Comparison of ENCODE assay signal across 8 cellular contexts in the genomic region with DNA sequence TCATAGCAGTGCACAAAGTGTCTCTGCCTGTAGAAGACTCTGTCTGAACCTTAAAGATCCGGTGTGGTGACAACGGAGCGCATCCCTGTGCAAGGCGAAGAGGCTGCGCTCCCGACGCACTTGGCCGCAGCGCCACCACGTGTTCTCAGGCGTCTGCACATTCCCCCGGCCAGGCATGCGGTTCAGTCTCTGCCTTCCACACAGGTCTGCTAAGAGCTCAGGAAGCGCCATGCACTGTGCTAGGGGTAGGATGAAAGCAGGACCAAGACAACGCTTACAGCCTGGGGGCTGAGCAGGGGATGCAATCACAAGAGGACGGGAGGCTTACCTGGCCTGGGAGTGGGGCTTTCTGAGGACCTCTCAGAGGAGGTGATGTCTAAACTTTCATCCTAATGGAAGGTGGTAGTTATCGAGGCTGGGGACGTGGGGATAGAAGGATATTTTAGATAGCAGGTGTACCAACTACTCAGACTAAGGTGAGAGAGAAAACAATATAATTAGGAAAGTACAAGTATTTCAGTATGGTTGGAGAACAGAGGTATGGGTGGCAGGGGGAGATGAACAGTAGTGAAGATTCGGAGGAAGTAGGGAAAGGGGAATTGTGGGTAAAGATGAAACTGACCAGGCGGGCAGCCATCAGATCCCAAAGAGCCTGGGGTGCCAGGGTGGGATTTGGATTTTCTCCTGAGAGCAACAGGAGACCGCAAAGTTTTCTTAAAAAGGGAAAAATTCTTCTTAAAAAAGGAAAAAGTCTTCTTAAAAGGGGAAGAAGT. TPM values are rescaled to one million over a fixed set of nuclear protein-coding genes. Genes with fewer than 3 reads are reported as not detected.
DNase-seq lines count a peak whose midpoint lies in the region; ATAC-seq and TF ChIP-seq lines count a peak whose summit lies in the region.

No MANE protein-coding gene starts in this region.

- TF ChIP-seq CTCF in BE2C (IDR thresholded peaks at IDR 0.05; ENCODE audit: low read depth, low read length): peak; percentile 63
- TF ChIP-seq CTCF in tibial artery (IDR thresholded peaks at IDR 0.05): no peak

- H3K9me3 ChIP-seq in BE2C (no peaks in the 10 kb centered on the region), tibial artery (no peaks in the 10 kb centered on the region)

- peak overlapping the region; percentile 91 for H3K27ac Mint-ChIP-seq in activated naive CD4-positive, alpha-beta T cell treated with anti-CD3 and anti-CD28 coated beads, Interleukin-2, amount 50 U/mL, for 24 hours

- peaks cover 13% of the 10 kb centered on the region for H3K27me3 ChIP-seq in BE2C
- peaks cover 0 to 24% of the 10 kb centered on the region in 2 donors for H3K27me3 ChIP-seq in tibial artery

- ATAC-seq in GM19043 (IDR thresholded peaks at IDR 0.05; ENCODE audit: low read depth, unreplicated experiment) (peak; percentile 69), SK-N-SH treated with all-trans-retinoic acid at 6 μM for 48 hours (peak; percentile 94), Right ventricle myocardium superior (ENCODE audit: poor library complexity) (peak; percentile 75)

- H3K4me3 ChIP-seq in BE2C (ENCODE audit: low read depth, low read length) (no peak overlapping the region), tibial artery (no peak overlapping the region)

- H3K4me1 Mint-ChIP-seq in activated naive CD4-positive, alpha-beta T cell treated with anti-CD3 and anti-CD28 coated beads, Interleukin-2, amount 50 U/mL, for 24 hours: peaks cover 46% of the 10 kb centered on the region

- peak overlapping the region; percentile 88 for H3K4me3 Mint-ChIP-seq in activated naive CD4-positive, alpha-beta T cell treated with anti-CD3 and anti-CD28 coated beads, Interleukin-2, amount 50 U/mL, for 24 hours

- H3K27me3 Mint-ChIP-seq in activated naive CD4-positive, alpha-beta T cell treated with anti-CD3 and anti-CD28 coated beads, Interleukin-2, amount 50 U/mL, for 24 hours: no peaks in the 10 kb centered on the region

- H3K9me3 Mint-ChIP-seq in activated naive CD4-positive, alpha-beta T cell treated with anti-CD3 and anti-CD28 coated beads, Interleukin-2, amount 50 U/mL, for 24 hours: no peaks in the 10 kb centered on the region

- no peak overlapping the region for H3K27ac ChIP-seq in tibial artery

- DNase-seq in BE2C: peak; percentile 59
- DNase-seq in HT1080 (ENCODE audit: low read depth): peak; percentile 77
- peak; percentile 67 for DNase-seq in Right ventricle myocardium superior
- DNase-seq in renal cortical epithelial cell (ENCODE audit: low read depth): peak; percentile 19
- no peak for DNase-seq in tibial artery

- intact Hi-C loops in Right ventricle myocardium superior (cut with DNase I) (loop anchor here (5.0 kb wide), 2 partner anchors 148 to 308 kb away; a partner anchor contains a TSS), tibial artery (cut with DNase I; ENCODE audit: low total_unique reads) (loop anchor here (10.0 kb wide), 1 partner anchor 160 kb away; no protein-coding TSS in a partner anchor)

- no peaks in the 10 kb centered on the region for H3K36me3 Mint-ChIP-seq in activated naive CD4-positive, alpha-beta T cell treated with anti-CD3 and anti-CD28 coated beads, Interleukin-2, amount 50 U/mL, for 24 hours

- H3K4me1 ChIP-seq in BE2C (no peaks in the 10 kb centered on the region; the same call in 1 of the 2 replicates), tibial artery (no peaks in the 10 kb centered on the region)

- H3K36me3 ChIP-seq in BE2C: no peaks in the 10 kb centered on the region
- H3K36me3 ChIP-seq in tibial artery: no peaks in the 10 kb centered on the region

TF ChIP-seq in SK-N-SH treated with all-trans-retinoic acid at 6 μM for 48 hours, 23 proteins besides CTCF, POLR2A, EP300 and RAD21:
- no peak for TF ChIP-seq ZFP30 (CRISPR knock-in tag; IDR thresholded peaks at IDR 0.05)

RNA-seq across cellular contexts. Expression of a gene that starts 13.3 kb away (rescaled TPM):
- polyA plus RNA-seq in BE2C (2012; ENCODE audit: insufficient read depth, insufficient read length, low read depth): not detected
- total RNA-seq in HT1080 (2014; rRNA removed; shearing (Covaris generic)): 0.43 and 0.61 TPM in 2 replicates
- 0.21 TPM in 1 of 2 replicates, not detected in the other for polyA plus RNA-seq in HT1080 (2015; cell fraction: cytosol; rRNA removed)
- 0.28 TPM in 1 of 2 replicates, not detected in the other for polyA plus RNA-seq in HT1080 (2015; cell fraction: nucleus; rRNA removed)
- not detected for total RNA-seq in Right ventricle myocardium superior
- not detected in 2 replicates for total RNA-seq in renal cortical epithelial cell

Comparison
In these comparisons a context has a peak if more than half of its experiments do, and no peak if none do; other contexts are left out.
1. DNase-seq: peak in BE2C (single experiment), HT1080 (single experiment), Right ventricle myocardium superior (single experiment) and renal cortical epithelial cell (single experiment); none in tibial artery (0 of 2).
2. Peak in every context shown above with its lines, with median percentiles within 50 percentile points of each other: ATAC-seq.